19 cellular contexts compared by ENCODE assay signal in genomic region chr14:90293766-90294471, GRCh38. TPM values are rescaled to one million over a fixed set of nuclear protein-coding genes. Genes with fewer than 3 reads are reported as not detected.
DNase-seq lines count a peak whose midpoint lies in the region; ATAC-seq and TF ChIP-seq lines count a peak whose summit lies in the region.
"Had no signal": no experiment of that assay in that cellular context is flagged by ENCODE, and none has a peak within 500 bp of the region (broad histone marks: within the 10 kb centered on the region; RNA-seq: fewer than 3 reads in every experiment).

No MANE protein-coding gene starts in this region.

- H3K4me3 ChIP-seq in epithelial cell of proximal tubule (ENCODE audit: low read depth, low read length) (no peak overlapping the region), neutrophil (ENCODE audit: low read depth in 1 of 2, low read length in 1 of 2) (peak overlapping the region in 1 of 2 experiments; percentile 4)
- H3K4me3 ChIP-seq: GM23338, MG63, SK-N-MC had no signal

- DNase-seq in activated CD8-positive, alpha-beta memory T cell treated with anti-CD3 and anti-CD28 coated beads, Interleukin-2, amount 10 ng/mL, durations not matched to agents 7 days and 5 days = peak; percentile 19
- DNase-seq in activated CD8-positive, alpha-beta memory T cell treated with anti-CD3 and anti-CD28 coated beads, Interleukin-2, amount 50 U/mL, for 48 hours = no peak
- DNase-seq in NCI-H69 (lab: John Stamatoyannopoulos, UW) = peak; percentile 46
- DNase-seq in epithelial cell of proximal tubule (ENCODE audit: low read depth) = no peak
- DNase-seq in kidney tubule cell (ENCODE audit: low spot score) = no peak
- DNase-seq in effector memory CD8-positive, alpha-beta T cell = no peak
- DNase-seq in activated CD4-positive, alpha-beta T cell treated with anti-CD3 and anti-CD28 coated beads, Interleukin-2, amount 10 ng/mL, durations not matched to agents 7 days and 5 days = no peak
- DNase-seq: C1 segment of cervical spinal cord, DMS 273 treated with DMSO at 0.1 percent for 48 hours, GDM1, MG63, NCI-H1092, NCI-H187, Right ventricle myocardium superior had no signal

- no peaks in the 10 kb centered on the region for H3K9me3 ChIP-seq in neutrophil
- H3K9me3 ChIP-seq: MG63 had no signal

- no peak for ATAC-seq in activated CD8-positive, alpha-beta memory T cell treated with anti-CD3 and anti-CD28 coated beads, Interleukin-2, amount 10 ng/mL, durations not matched to agents 7 days and 5 days
- ATAC-seq in effector memory CD8-positive, alpha-beta T cell (replicated peaks) = no peak
- ATAC-seq: GM23338, HCT116 had no signal

- peak; percentile 12 for TF ChIP-seq CTCF in epithelial cell of proximal tubule (conservative IDR thresholded peaks at IDR 0.05; ENCODE audit: low read depth, low read length)
- TF ChIP-seq CTCF in neutrophil (IDR thresholded peaks at IDR 0.05) = no peak

- peaks cover 23% of the 10 kb centered on the region for H3K36me3 ChIP-seq in neutrophil

- no peak overlapping the region for H3K4me3 Mint-ChIP-seq in activated CD8-positive, alpha-beta memory T cell treated with anti-CD3 and anti-CD28 coated beads, Interleukin-2, amount 10 ng/mL, durations not matched to agents 7 days and 5 days
- H3K4me3 Mint-ChIP-seq in effector memory CD8-positive, alpha-beta T cell = no peak overlapping the region
- no peak overlapping the region for H3K4me3 Mint-ChIP-seq in activated CD4-positive, alpha-beta T cell treated with anti-CD3 and anti-CD28 coated beads, Interleukin-2, amount 10 ng/mL, durations not matched to agents 7 days and 5 days
- H3K4me3 Mint-ChIP-seq: GM23338 had no signal

- H3K27ac ChIP-seq in neutrophil = peak overlapping the region; percentile 91
- H3K27ac ChIP-seq: KMS-11, SK-N-MC had no signal

- CTCF ChIA-PET in activated CD8-positive, alpha-beta memory T cell treated with anti-CD3 and anti-CD28 coated beads, Interleukin-2, amount 10 ng/mL, durations not matched to agents 7 days and 5 days (lab: Charles Lee) = no interaction called here
- CTCF ChIA-PET in activated CD4-positive, alpha-beta T cell treated with anti-CD3 and anti-CD28 coated beads, Interleukin-2, amount 10 ng/mL, durations not matched to agents 7 days and 5 days (lab: Charles Lee) = interaction anchor here (1.3 kb wide), 1 partner anchor 9 kb away, joined by 3 read pairs; no protein-coding TSS in a partner anchor

- no peaks in the 10 kb centered on the region for H3K4me1 Mint-ChIP-seq in activated CD8-positive, alpha-beta memory T cell treated with anti-CD3 and anti-CD28 coated beads, Interleukin-2, amount 10 ng/mL, durations not matched to agents 7 days and 5 days
- H3K4me1 Mint-ChIP-seq in effector memory CD8-positive, alpha-beta T cell (ENCODE audit: low read depth in 2 of 2) = no peaks in the 10 kb centered on the region
- H3K4me1 Mint-ChIP-seq in activated CD4-positive, alpha-beta T cell treated with anti-CD3 and anti-CD28 coated beads, Interleukin-2, amount 10 ng/mL, durations not matched to agents 7 days and 5 days = no peaks in the 10 kb centered on the region

- H3K27me3 ChIP-seq in neutrophil = no peaks in the 10 kb centered on the region
- H3K27me3 ChIP-seq: MG63 had no signal

- peaks cover 12% of the 10 kb centered on the region for H3K36me3 Mint-ChIP-seq in activated CD8-positive, alpha-beta memory T cell treated with anti-CD3 and anti-CD28 coated beads, Interleukin-2, amount 10 ng/mL, durations not matched to agents 7 days and 5 days
- peaks cover 51% of the 10 kb centered on the region for H3K36me3 Mint-ChIP-seq in effector memory CD8-positive, alpha-beta T cell (ENCODE audit: insufficient read depth)
- H3K36me3 Mint-ChIP-seq in activated CD4-positive, alpha-beta T cell treated with anti-CD3 and anti-CD28 coated beads, Interleukin-2, amount 10 ng/mL, durations not matched to agents 7 days and 5 days (ENCODE audit: low read depth) = peaks cover 5% of the 10 kb centered on the region

- no peaks in the 10 kb centered on the region for H3K27me3 Mint-ChIP-seq in activated CD8-positive, alpha-beta memory T cell treated with anti-CD3 and anti-CD28 coated beads, Interleukin-2, amount 10 ng/mL, durations not matched to agents 7 days and 5 days
- H3K27me3 Mint-ChIP-seq in effector memory CD8-positive, alpha-beta T cell = no peaks in the 10 kb centered on the region
- no peaks in the 10 kb centered on the region for H3K27me3 Mint-ChIP-seq in activated CD4-positive, alpha-beta T cell treated with anti-CD3 and anti-CD28 coated beads, Interleukin-2, amount 10 ng/mL, durations not matched to agents 7 days and 5 days

- no peaks in the 10 kb centered on the region for H3K9me3 Mint-ChIP-seq in activated CD8-positive, alpha-beta memory T cell treated with anti-CD3 and anti-CD28 coated beads, Interleukin-2, amount 10 ng/mL, durations not matched to agents 7 days and 5 days (ENCODE audit: low read depth)
- no peaks in the 10 kb centered on the region for H3K9me3 Mint-ChIP-seq in effector memory CD8-positive, alpha-beta T cell
- no peaks in the 10 kb centered on the region for H3K9me3 Mint-ChIP-seq in activated CD4-positive, alpha-beta T cell treated with anti-CD3 and anti-CD28 coated beads, Interleukin-2, amount 10 ng/mL, durations not matched to agents 7 days and 5 days
- H3K9me3 Mint-ChIP-seq: GM23338 had no signal

- H3K27ac Mint-ChIP-seq in activated CD8-positive, alpha-beta memory T cell treated with anti-CD3 and anti-CD28 coated beads, Interleukin-2, amount 10 ng/mL, durations not matched to agents 7 days and 5 days = no peak overlapping the region
- no peak overlapping the region for H3K27ac Mint-ChIP-seq in effector memory CD8-positive, alpha-beta T cell
- H3K27ac Mint-ChIP-seq in activated CD4-positive, alpha-beta T cell treated with anti-CD3 and anti-CD28 coated beads, Interleukin-2, amount 10 ng/mL, durations not matched to agents 7 days and 5 days = no peak overlapping the region
- H3K27ac Mint-ChIP-seq: GM23338 had no signal

- peaks cover 67 to 71% of the 10 kb centered on the region in 2 experiments for H3K4me1 ChIP-seq in neutrophil (ENCODE audit: control insufficient read depth in 1 of 2, insufficient read depth in 1 of 2, low read depth in 1 of 2, low read length in 1 of 2)

- POLR2A ChIA-PET in activated CD4-positive, alpha-beta T cell treated with anti-CD3 and anti-CD28 coated beads, Interleukin-2, amount 10 ng/mL, durations not matched to agents 7 days and 5 days (lab: Charles Lee) = no interaction called here

RNA-seq across cellular contexts. Expression of gene PSMC1, which starts 37.6 kb away (rescaled TPM):
- total RNA-seq in activated CD8-positive, alpha-beta memory T cell treated with anti-CD3 and anti-CD28 coated beads, Interleukin-2, amount 10 ng/mL, durations not matched to agents 7 days and 5 days = 100 to 1,000 TPM in 1 of 2 experiments, 10 to 100 TPM in 1; 93.1 to 120 TPM
- 158 and 245 TPM in 2 replicates for total RNA-seq in epithelial cell of proximal tubule
- total RNA-seq in activated CD4-positive, alpha-beta T cell treated with anti-CD3 and anti-CD28 coated beads, Interleukin-2, amount 10 ng/mL, durations not matched to agents 7 days and 5 days = 10 to 100 TPM; 78.6 to 85.6 TPM

RNA-seq across cellular contexts. Expression of gene NRDE2, which starts 37.8 kb away (rescaled TPM):
- total RNA-seq in activated CD8-positive, alpha-beta memory T cell treated with anti-CD3 and anti-CD28 coated beads, Interleukin-2, amount 10 ng/mL, durations not matched to agents 7 days and 5 days = 10 to 100 TPM; 30.3 TPM
- 8.5 and 16.5 TPM in 2 replicates for total RNA-seq in epithelial cell of proximal tubule
- total RNA-seq in activated CD4-positive, alpha-beta T cell treated with anti-CD3 and anti-CD28 coated beads, Interleukin-2, amount 10 ng/mL, durations not matched to agents 7 days and 5 days = 10 to 100 TPM; 21.2 to 23.2 TPM

Comparison
In these comparisons a context has a peak if more than half of its experiments do, and no peak if none do; other contexts are left out.
1. DNase-seq: peak in activated CD8-positive, alpha-beta memory T cell treated with anti-CD3 and anti-CD28 coated beads, Interleukin-2, amount 10 ng/mL, durations not matched to agents 7 days and 5 days (single experiment) and NCI-H69 (single experiment); none in activated CD8-positive, alpha-beta memory T cell treated with anti-CD3 and anti-CD28 coated beads, Interleukin-2, amount 50 U/mL, for 48 hours (single experiment), epithelial cell of proximal tubule (single experiment), kidney tubule cell (single experiment), effector memory CD8-positive, alpha-beta T cell (0 of 3) and activated CD4-positive, alpha-beta T cell treated with anti-CD3 and anti-CD28 coated beads, Interleukin-2, amount 10 ng/mL, durations not matched to agents 7 days and 5 days (single experiment).